8 cellular contexts compared by ENCODE assay signal in genomic region chr2:185738679-185739472, GRCh38.
DNase-seq lines count a peak whose midpoint lies in the region; ATAC-seq and TF ChIP-seq lines count a peak whose summit lies in the region.

A gene with protein sequence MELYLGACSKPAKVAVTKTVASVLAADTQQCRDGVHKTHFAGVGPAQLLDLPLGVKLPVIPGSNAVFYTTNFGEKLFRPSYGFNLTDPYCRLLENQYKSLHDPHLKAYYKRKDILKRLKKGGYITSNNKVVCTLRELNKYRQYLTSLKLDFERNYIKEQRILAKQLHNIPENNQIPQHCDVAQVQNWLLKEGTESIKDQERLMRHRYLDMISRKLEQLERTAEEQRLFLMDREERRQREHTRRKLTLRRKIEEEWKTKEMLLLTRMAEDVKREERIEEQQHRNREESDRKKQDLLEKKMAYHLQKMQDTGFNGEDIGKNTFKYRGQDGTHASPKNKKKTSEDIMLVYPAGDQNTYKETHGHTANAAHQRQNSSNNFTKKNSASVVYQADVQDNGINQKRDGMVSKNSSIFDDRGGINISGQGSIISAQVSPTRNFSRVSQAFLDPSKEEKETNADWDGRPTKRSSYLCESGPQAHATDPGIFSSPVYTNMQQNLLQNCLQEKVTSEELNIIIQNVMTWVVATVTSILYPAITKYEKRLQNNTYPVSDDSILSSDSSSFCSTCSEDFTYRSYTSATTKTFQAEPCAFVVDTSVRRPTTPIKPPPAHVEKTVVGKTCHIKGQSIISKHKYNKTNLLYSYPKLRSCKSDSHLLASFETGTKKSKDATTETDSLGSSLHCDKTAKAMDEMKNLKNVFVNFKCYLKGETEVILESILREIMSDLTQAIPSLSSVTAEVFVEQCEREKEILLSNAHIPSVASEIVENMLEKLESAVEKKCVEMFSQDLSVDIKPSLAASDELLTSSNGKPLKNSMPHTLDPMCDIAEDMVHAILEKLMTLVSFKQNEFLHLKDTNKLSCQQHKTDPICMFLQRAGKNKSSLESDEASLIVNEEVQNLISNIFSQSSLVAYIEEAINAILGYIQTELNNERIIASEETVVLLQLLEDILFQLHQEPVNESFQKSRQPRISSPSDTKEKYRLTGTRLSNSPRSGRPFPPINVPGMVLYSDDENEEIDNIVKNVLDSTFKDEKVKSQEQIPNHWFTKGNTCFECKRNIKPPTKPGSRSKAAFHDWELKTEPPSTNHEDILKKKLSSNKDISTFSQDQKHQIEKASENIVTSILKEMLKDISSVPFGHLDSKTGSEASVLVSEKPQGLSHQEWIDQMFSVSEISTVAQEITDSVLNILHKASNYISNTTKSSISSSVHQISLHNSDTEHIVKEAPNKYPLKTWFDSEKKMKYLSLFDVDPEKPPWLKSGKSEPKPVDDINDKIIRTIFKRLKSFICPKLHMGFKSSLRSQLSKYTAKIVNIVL (N-terminal part only) (plus strand): TSS chr2:185738804. CDS start chr2:185738895, 91 bp downstream.

- peak; percentile 87 for TF ChIP-seq CTCF in GM06990 (IDR thresholded peaks at IDR 0.05; ENCODE audit: insufficient read depth, low read length, poor library complexity, severe bottlenecking)

- ATAC-seq in GM21717 (IDR thresholded peaks at IDR 0.05; ENCODE audit: unreplicated experiment): peak; percentile 94

- no peaks in the 10 kb centered on the region for H3K27me3 ChIP-seq in GM06990 (replicated peaks; ENCODE audit: control insufficient read depth, insufficient read depth, low read length)

- H3K36me3 ChIP-seq in GM06990 (ENCODE audit: control insufficient read depth, insufficient read depth, low read length): no peaks in the 10 kb centered on the region

- DNase-seq in GM06990 (ENCODE audit: extremely low read depth, insufficient read length) (peak; percentile 83), HuH-7.5 (ENCODE audit: low spot score) (peak; percentile 71), astrocyte of the hippocampus (ENCODE audit: low read depth, low spot score) (peak; percentile 64), iPS DF 19.7 (ENCODE audit: low read depth, low spot score) (peak; percentile 54), skeletal muscle cell (ENCODE audit: low read depth) (peak; percentile 40), NCI-H2029 treated with DMSO at 0.1 percent for 48 hours (lab: John Stamatoyannopoulos, UW) (no peak), hippocampal formation (lab: John Stamatoyannopoulos, UW) (no peak)

- H3K4me3 ChIP-seq in GM06990 (replicated peaks; ENCODE audit: low read depth, low read length): no peak within 1 kb of the TSS; the same call in 1 of the 2 replicates
- peak within 1 kb of the TSS; percentile 59 for H3K4me3 ChIP-seq in skeletal muscle cell (ENCODE audit: low read depth, low read length)

Comparison
In these comparisons a context has a peak if more than half of its experiments do, and no peak if none do; other contexts are left out.
1. DNase-seq: peak in GM06990 (single experiment), HuH-7.5 (single experiment), astrocyte of the hippocampus (single experiment), iPS DF 19.7 (single experiment) and skeletal muscle cell (single experiment); none in NCI-H2029 treated with DMSO at 0.1 percent for 48 hours (single experiment) and hippocampal formation (0 of 2).